ENCODE assay signal across 13 cellular contexts in genomic region chr13:25886438-25887214, GRCh38.
A peak's percentile ranks its signal among the peaks of the same experiment; 100 is the strongest.
DNase-seq lines count a peak whose midpoint lies in the region; ATAC-seq and TF ChIP-seq lines count a peak whose summit lies in the region.
"Had no signal": no experiment of that assay in that cellular context is flagged by ENCODE, and none has a peak within 500 bp of the region (broad histone marks: within the 10 kb centered on the region; RNA-seq: fewer than 3 reads in every experiment).

No MANE protein-coding gene starts in this region.

- no peak overlapping the region for H3K4me3 Mint-ChIP-seq in activated CD8-positive, alpha-beta T cell treated with anti-CD3 and anti-CD28 coated beads for 36 hours
- H3K4me3 Mint-ChIP-seq in activated CD8-positive, alpha-beta T cell treated with anti-CD3 and anti-CD28 coated beads, Interleukin-2, amount 10 ng/mL, durations not matched to agents 7 days and 5 days: no peak overlapping the region
- no peak overlapping the region for H3K4me3 Mint-ChIP-seq in stimulated activated effector memory CD8-positive, alpha-beta T cell treated with anti-CD3 and anti-CD28 coated beads, Interleukin-12 subunit alpha, Interleukin-12 subunit beta, amount 100 ng/mL, for 72 hours
- H3K4me3 Mint-ChIP-seq: activated naive CD8-positive, alpha-beta T cell treated with anti-CD3 and anti-CD28 coated beads, Interleukin-2, amount 10 ng/mL, durations not matched to agents 7 days and 5 days had no signal

- CTCF ChIA-PET in activated CD8-positive, alpha-beta T cell treated with anti-CD3 and anti-CD28 coated beads for 36 hours (lab: Charles Lee): no interaction called here
- CTCF ChIA-PET in activated CD8-positive, alpha-beta T cell treated with anti-CD3 and anti-CD28 coated beads, Interleukin-2, amount 10 ng/mL, durations not matched to agents 7 days and 5 days (lab: Charles Lee): interaction anchor here (0.9 to 1.4 kb wide), 2 partner anchors 13 to 14 kb away, joined by 3 to 5 read pairs; no protein-coding TSS in a partner anchor

- TF ChIP-seq CTCF in activated CD8-positive, alpha-beta T cell treated with anti-CD3 and anti-CD28 coated beads for 36 hours (IDR thresholded peaks at IDR 0.05): no peak
- TF ChIP-seq CTCF in epithelial cell of proximal tubule (conservative IDR thresholded peaks at IDR 0.05; ENCODE audit: low read depth, low read length): no peak

- ATAC-seq in activated CD8-positive, alpha-beta T cell treated with anti-CD3 and anti-CD28 coated beads for 36 hours: peak; percentile 40
- ATAC-seq in activated CD8-positive, alpha-beta T cell treated with anti-CD3 and anti-CD28 coated beads, Interleukin-2, amount 10 ng/mL, durations not matched to agents 7 days and 5 days: no peak
- ATAC-seq in stimulated activated effector memory CD8-positive, alpha-beta T cell treated with anti-CD3 and anti-CD28 coated beads, Interleukin-12 subunit alpha, Interleukin-12 subunit beta, amount 100 ng/mL, for 72 hours: peak; percentile 87
- ATAC-seq in HG03097 (IDR thresholded peaks at IDR 0.05; ENCODE audit: low FRiP score, unreplicated experiment): no peak
- no peak for ATAC-seq in GM18511 (IDR thresholded peaks at IDR 0.05; ENCODE audit: unreplicated experiment)

- intact Hi-C loops in activated CD8-positive, alpha-beta T cell treated with anti-CD3 and anti-CD28 coated beads for 36 hours (cut with micrococcal nuclease): no loop called here

- no peak overlapping the region for H3K4me3 ChIP-seq in epithelial cell of proximal tubule (ENCODE audit: low read depth, low read length)
- H3K4me3 ChIP-seq: skin epidermis had no signal

- POLR2A ChIA-PET in activated CD8-positive, alpha-beta T cell treated with anti-CD3 and anti-CD28 coated beads for 36 hours (lab: Charles Lee): interaction anchor here (1.1 to 1.7 kb wide), 2 partner anchors 9 to 15 kb away, joined by 3 to 4 read pairs; no protein-coding TSS in a partner anchor
- POLR2A ChIA-PET in activated CD8-positive, alpha-beta T cell treated with anti-CD3 and anti-CD28 coated beads, Interleukin-2, amount 10 ng/mL, durations not matched to agents 7 days and 5 days (lab: Charles Lee): no interaction called here

- H3K9me3 Mint-ChIP-seq in activated CD8-positive, alpha-beta T cell treated with anti-CD3 and anti-CD28 coated beads for 36 hours: no peaks in the 10 kb centered on the region
- H3K9me3 Mint-ChIP-seq in activated CD8-positive, alpha-beta T cell treated with anti-CD3 and anti-CD28 coated beads, Interleukin-2, amount 10 ng/mL, durations not matched to agents 7 days and 5 days (ENCODE audit: insufficient read depth): no peaks in the 10 kb centered on the region
- H3K9me3 Mint-ChIP-seq in stimulated activated effector memory CD8-positive, alpha-beta T cell treated with anti-CD3 and anti-CD28 coated beads, Interleukin-12 subunit alpha, Interleukin-12 subunit beta, amount 100 ng/mL, for 72 hours: no peaks in the 10 kb centered on the region

- no peak overlapping the region for H3K27ac Mint-ChIP-seq in activated CD8-positive, alpha-beta T cell treated with anti-CD3 and anti-CD28 coated beads for 36 hours
- no peak overlapping the region for H3K27ac Mint-ChIP-seq in activated CD8-positive, alpha-beta T cell treated with anti-CD3 and anti-CD28 coated beads, Interleukin-2, amount 10 ng/mL, durations not matched to agents 7 days and 5 days
- no peak overlapping the region for H3K27ac Mint-ChIP-seq in stimulated activated effector memory CD8-positive, alpha-beta T cell treated with anti-CD3 and anti-CD28 coated beads, Interleukin-12 subunit alpha, Interleukin-12 subunit beta, amount 100 ng/mL, for 72 hours
- H3K27ac Mint-ChIP-seq: activated naive CD8-positive, alpha-beta T cell treated with anti-CD3 and anti-CD28 coated beads, Interleukin-2, amount 10 ng/mL, durations not matched to agents 7 days and 5 days had no signal

- peak; percentile 21 for DNase-seq in activated CD8-positive, alpha-beta T cell treated with anti-CD3 and anti-CD28 coated beads for 36 hours
- no peak for DNase-seq in activated CD8-positive, alpha-beta T cell treated with anti-CD3 and anti-CD28 coated beads, Interleukin-2, amount 10 ng/mL, durations not matched to agents 7 days and 5 days
- DNase-seq in RPMI7951 (ENCODE audit: low read depth): peak; percentile 81
- DNase-seq in epithelial cell of proximal tubule (ENCODE audit: low read depth): peak; percentile 72
- no peak for DNase-seq in stimulated activated effector memory CD8-positive, alpha-beta T cell treated with anti-CD3 and anti-CD28 coated beads, Interleukin-12 subunit alpha, Interleukin-12 subunit beta, amount 100 ng/mL, for 72 hours (ENCODE audit: low spot score in 2 of 2)
- DNase-seq in DMS79 (lab: John Stamatoyannopoulos, UW): no peak
- DNase-seq: activated naive CD8-positive, alpha-beta T cell treated with anti-CD3 and anti-CD28 coated beads, Interleukin-2, amount 10 ng/mL, durations not matched to agents 7 days and 5 days; BE2C; NCI-H774; T-helper 9 cell had no signal

- H3K4me1 Mint-ChIP-seq in activated CD8-positive, alpha-beta T cell treated with anti-CD3 and anti-CD28 coated beads for 36 hours (ENCODE audit: low read depth): peaks cover 42% of the 10 kb centered on the region
- H3K4me1 Mint-ChIP-seq in activated CD8-positive, alpha-beta T cell treated with anti-CD3 and anti-CD28 coated beads, Interleukin-2, amount 10 ng/mL, durations not matched to agents 7 days and 5 days (ENCODE audit: low read depth): peaks cover 33% of the 10 kb centered on the region
- no peaks in the 10 kb centered on the region for H3K4me1 Mint-ChIP-seq in stimulated activated effector memory CD8-positive, alpha-beta T cell treated with anti-CD3 and anti-CD28 coated beads, Interleukin-12 subunit alpha, Interleukin-12 subunit beta, amount 100 ng/mL, for 72 hours

- no peaks in the 10 kb centered on the region for H3K27me3 Mint-ChIP-seq in activated CD8-positive, alpha-beta T cell treated with anti-CD3 and anti-CD28 coated beads for 36 hours
- H3K27me3 Mint-ChIP-seq in activated CD8-positive, alpha-beta T cell treated with anti-CD3 and anti-CD28 coated beads, Interleukin-2, amount 10 ng/mL, durations not matched to agents 7 days and 5 days (ENCODE audit: low read depth): no peaks in the 10 kb centered on the region
- H3K27me3 Mint-ChIP-seq: activated naive CD8-positive, alpha-beta T cell treated with anti-CD3 and anti-CD28 coated beads, Interleukin-2, amount 10 ng/mL, durations not matched to agents 7 days and 5 days had no signal

- H3K36me3 Mint-ChIP-seq in activated CD8-positive, alpha-beta T cell treated with anti-CD3 and anti-CD28 coated beads for 36 hours (ENCODE audit: low read depth): no peaks in the 10 kb centered on the region
- no peaks in the 10 kb centered on the region for H3K36me3 Mint-ChIP-seq in activated CD8-positive, alpha-beta T cell treated with anti-CD3 and anti-CD28 coated beads, Interleukin-2, amount 10 ng/mL, durations not matched to agents 7 days and 5 days (ENCODE audit: low read depth)
- H3K36me3 Mint-ChIP-seq in stimulated activated effector memory CD8-positive, alpha-beta T cell treated with anti-CD3 and anti-CD28 coated beads, Interleukin-12 subunit alpha, Interleukin-12 subunit beta, amount 100 ng/mL, for 72 hours: no peaks in the 10 kb centered on the region
- H3K36me3 Mint-ChIP-seq: activated naive CD8-positive, alpha-beta T cell treated with anti-CD3 and anti-CD28 coated beads, Interleukin-2, amount 10 ng/mL, durations not matched to agents 7 days and 5 days had no signal

Comparison
In these comparisons a context has a peak if more than half of its experiments do, and no peak if none do; other contexts are left out.
1. ATAC-seq: peak in activated CD8-positive, alpha-beta T cell treated with anti-CD3 and anti-CD28 coated beads for 36 hours (single experiment) and stimulated activated effector memory CD8-positive, alpha-beta T cell treated with anti-CD3 and anti-CD28 coated beads, Interleukin-12 subunit alpha, Interleukin-12 subunit beta, amount 100 ng/mL, for 72 hours (single experiment); none in activated CD8-positive, alpha-beta T cell treated with anti-CD3 and anti-CD28 coated beads, Interleukin-2, amount 10 ng/mL, durations not matched to agents 7 days and 5 days (single experiment), HG03097 (single experiment) and GM18511 (single experiment).
2. DNase-seq: peak in activated CD8-positive, alpha-beta T cell treated with anti-CD3 and anti-CD28 coated beads for 36 hours (single experiment), RPMI7951 (single experiment) and epithelial cell of proximal tubule (single experiment); none in activated CD8-positive, alpha-beta T cell treated with anti-CD3 and anti-CD28 coated beads, Interleukin-2, amount 10 ng/mL, durations not matched to agents 7 days and 5 days (single experiment), stimulated activated effector memory CD8-positive, alpha-beta T cell treated with anti-CD3 and anti-CD28 coated beads, Interleukin-12 subunit alpha, Interleukin-12 subunit beta, amount 100 ng/mL, for 72 hours (0 of 2) and DMS79 (single experiment).